9 cellular contexts compared by ENCODE assay signal in genomic region chr10:101781655-101781983, GRCh38. TPM values are rescaled to one million over a fixed set of nuclear protein-coding genes. Genes with fewer than 3 reads are reported as not detected.
A peak's percentile ranks its signal among the peaks of the same experiment; 100 is the strongest.
DNase-seq lines count a peak whose midpoint lies in the region; ATAC-seq, FAIRE-seq and TF ChIP-seq lines count a peak whose summit lies in the region.
"Had no signal": no experiment of that assay in that cellular context is flagged by ENCODE, and none has a peak within 500 bp of the region (broad histone marks: within the 10 kb centered on the region; RNA-seq: fewer than 3 reads in every experiment).

No MANE protein-coding gene starts in this region.

- no peaks in the 10 kb centered on the region for H3K9me3 Mint-ChIP-seq in activated CD8-positive, alpha-beta T cell treated with anti-CD3 and anti-CD28 coated beads for 36 hours
- H3K9me3 Mint-ChIP-seq in mesothelial cell of epicardium = no peaks in the 10 kb centered on the region

- peaks cover 46 to 54% (median 51%) of the 10 kb centered on the region in 10 experiments for H3K4me1 ChIP-seq in BLaER1 treated with 17β-estradiol and CSF1 and Interleukin-3, amounts not matched to agents 10 nM and 100 nM
- peaks cover 19 to 45% of the 10 kb centered on the region in 2 experiments for H3K4me1 ChIP-seq in HCT116 (ENCODE audit: control insufficient read depth in 1 of 2, insufficient read depth in 2 of 2, low read length in 2 of 2)

- peak overlapping the region in 10 of 11 experiments; percentile 75 to 93 (median 88); a peak in 11 of 22 replicates for H3K9ac ChIP-seq in BLaER1 treated with 17β-estradiol and CSF1 and Interleukin-3, amounts not matched to agents 10 nM and 100 nM
- peak overlapping the region; percentile 91 for H3K9ac ChIP-seq in HCT116 (ENCODE audit: low read length)

- peaks cover 47% of the 10 kb centered on the region for H3K79me2 ChIP-seq in HCT116 (ENCODE audit: insufficient read depth, low read length)

- TF ChIP-seq RAD21 in HCT116 (IDR thresholded peaks at IDR 0.05; ENCODE audit: low read depth) = no peak

- H3K9me2 ChIP-seq in HCT116 (ENCODE audit: insufficient read depth) = no peaks in the 10 kb centered on the region

- RAD21 ChIA-PET in HCT116 (lab: Charles Lee; ENCODE audit: low non-redundant PET in 1 of 2, low total read pairs in 2 of 2, uncharacterized antibody in 2 of 2, unreplicated experiment in 2 of 2) = interaction anchor here (0.8 to 2.3 kb wide), 6 partner anchors 179 to 568 kb away, joined by 3 to 21 read pairs (median 8); no protein-coding TSS in a partner anchor

- peak overlapping the region; percentile 94 for H3K4me3 Mint-ChIP-seq in activated CD8-positive, alpha-beta T cell treated with anti-CD3 and anti-CD28 coated beads for 36 hours
- H3K4me3 Mint-ChIP-seq in mesothelial cell of epicardium = peak overlapping the region; percentile 100

- TF ChIP-seq CTCF in HCT116 (IDR thresholded peaks at IDR 0.05 in 2 of 3, conservative IDR thresholded peaks at IDR 0.05 in 1 of 3; ENCODE audit: borderline replicate concordance in 1 of 3, insufficient read depth in 1 of 3, low read depth in 2 of 3, low read length in 2 of 3) (no peak), mesothelial cell of epicardium (IDR thresholded peaks at IDR 0.05; ENCODE audit: unreplicated experiment) (no peak)
- TF ChIP-seq CTCF in activated CD8-positive, alpha-beta T cell treated with anti-CD3 and anti-CD28 coated beads for 36 hours (IDR thresholded peaks at IDR 0.05) = no peak

- DNase-seq in HCT116 (ENCODE audit: low read depth, low spot score) (no peak), mesothelial cell of epicardium (ENCODE audit: low spot score in 2 of 2, unreplicated experiment in 2 of 2) (no peak), OCI-M1 (lab: John Stamatoyannopoulos, UW) (no peak), RCC 7860 (ENCODE audit: low spot score) (no peak)
- DNase-seq in activated CD8-positive, alpha-beta T cell treated with anti-CD3 and anti-CD28 coated beads for 36 hours = no peak

- no peak overlapping the region for H3K27ac ChIP-seq in BLaER1 treated with 17β-estradiol and CSF1 and Interleukin-3, amounts not matched to agents 10 nM and 100 nM
- H3K27ac ChIP-seq in HCT116 (ENCODE audit: low read depth, low read length) = peak overlapping the region; percentile 66

- no peaks in the 10 kb centered on the region; a peak in 1 of 22 replicates for H3K9me3 ChIP-seq in BLaER1 treated with 17β-estradiol and CSF1 and Interleukin-3, amounts not matched to agents 10 nM and 100 nM (replicated peaks in 1 of 11)
- H3K9me3 ChIP-seq in HCT116 (ENCODE audit: control insufficient read depth in 1 of 2, insufficient read depth in 1 of 2, low read depth in 1 of 2, low read length in 2 of 2) = no peaks in the 10 kb centered on the region

- peaks cover 58% of the 10 kb centered on the region for H3K36me3 Mint-ChIP-seq in activated CD8-positive, alpha-beta T cell treated with anti-CD3 and anti-CD28 coated beads for 36 hours (ENCODE audit: low read depth)
- H3K36me3 Mint-ChIP-seq in mesothelial cell of epicardium = peaks cover 17% of the 10 kb centered on the region

- peak overlapping the region in 8 of 10 experiments; percentile 78 to 92 (median 88); a peak in 10 of 20 replicates for H3K4me3 ChIP-seq in BLaER1 treated with 17β-estradiol and CSF1 and Interleukin-3, amounts not matched to agents 10 nM and 100 nM
- peak overlapping the region; percentile 74 to 90 for H3K4me3 ChIP-seq in HCT116 (replicated peaks in 1 of 2; ENCODE audit: low read depth in 1 of 2, low read length in 2 of 2)

- intact Hi-C loops in HCT116 (cut with micrococcal nuclease) = loop anchor here (1.0 to 5.0 kb wide), 7 partner anchors 36 to 620 kb away; partner anchors contain the start of genes DPCD, OGA and POLL
- intact Hi-C loops in activated CD8-positive, alpha-beta T cell treated with anti-CD3 and anti-CD28 coated beads for 36 hours (cut with micrococcal nuclease) = loop anchor here (2.0 to 5.0 kb wide), 2 partner anchors 36 to 179 kb away; partner anchors contain the start of gene OGA

- no peak for FAIRE-seq in RCC 7860 (lab: Jason Lieb, UNC)

- no peak overlapping the region for H2AFZ ChIP-seq in HCT116 (ENCODE audit: low read depth, low read length, poor library complexity, severe bottlenecking)

- H3K36me3 ChIP-seq in BLaER1 treated with 17β-estradiol and CSF1 and Interleukin-3, amounts not matched to agents 10 nM and 100 nM = peaks cover 17 to 43% (median 29%) of the 10 kb centered on the region in 11 experiments
- H3K36me3 ChIP-seq in HCT116 (ENCODE audit: control insufficient read depth in 1 of 2, insufficient read depth in 2 of 2, low read length in 2 of 2) = peaks cover 13 to 34% of the 10 kb centered on the region in 2 experiments; a peak in 3 of 4 replicates

- peak overlapping the region; percentile 89 to 99 (median 97) for H3K4me2 ChIP-seq in BLaER1 treated with 17β-estradiol and CSF1 and Interleukin-3, amounts not matched to agents 10 nM and 100 nM
- peak overlapping the region; percentile 94 for H3K4me2 ChIP-seq in HCT116 (ENCODE audit: low read length)

- no peak for ATAC-seq in HCT116
- ATAC-seq in activated CD8-positive, alpha-beta T cell treated with anti-CD3 and anti-CD28 coated beads for 36 hours = no peak
- ATAC-seq in GM18868 (IDR thresholded peaks at IDR 0.05; ENCODE audit: unreplicated experiment) = no peak
- no peak for ATAC-seq in HG03521 (IDR thresholded peaks at IDR 0.05; ENCODE audit: unreplicated experiment)

- peaks cover 19 to 56% (median 45%) of the 10 kb centered on the region in 11 experiments; a peak in 20 of 22 replicates for H4K20me1 ChIP-seq in BLaER1 treated with 17β-estradiol and CSF1 and Interleukin-3, amounts not matched to agents 10 nM and 100 nM
- H4K20me1 ChIP-seq in HCT116 (ENCODE audit: insufficient read depth) = peaks cover 3% of the 10 kb centered on the region; the same call in 1 of the 2 replicates

- H3K27ac Mint-ChIP-seq in activated CD8-positive, alpha-beta T cell treated with anti-CD3 and anti-CD28 coated beads for 36 hours = peak overlapping the region; percentile 95
- H3K27ac Mint-ChIP-seq in mesothelial cell of epicardium = no peak overlapping the region

- POLR2A ChIA-PET in HCT116 (lab: Charles Lee) = interaction anchor here (1.6 kb wide), 1 partner anchor 179 kb away, joined by 10 read pairs; no protein-coding TSS in a partner anchor
- POLR2A ChIA-PET in activated CD8-positive, alpha-beta T cell treated with anti-CD3 and anti-CD28 coated beads for 36 hours (lab: Charles Lee) = interaction anchor here (0.7 to 5.0 kb wide), 3 partner anchors 12 to 35 kb away, joined by 3 to 53 read pairs (median 34); partner anchors contain the start of gene OGA

- CTCF ChIA-PET in HCT116 (lab: Charles Lee) = interaction anchor here (0.5 to 5.8 kb wide), 44 partner anchors 8 to 726 kb away, joined by 3 to 220 read pairs (median 4); partner anchors contain the start of genes DPCD, FBXL15, FBXW4 and OGA
- CTCF ChIA-PET in activated CD8-positive, alpha-beta T cell treated with anti-CD3 and anti-CD28 coated beads for 36 hours (lab: Charles Lee) = interaction anchor here (0.6 to 7.4 kb wide), 58 partner anchors 8 to 860 kb away, joined by 3 to 180 read pairs (median 4); partner anchors contain the start of genes DPCD, KCNIP2, OGA and POLL

- TF ChIP-seq POLR2A in HCT116 (IDR thresholded peaks at IDR 0.05; ENCODE audit: borderline replicate concordance, extremely low read depth, insufficient read depth, insufficient read length) = no peak

- no TSS peak for BruUV-seq in HCT116 (replicated peaks; lab: Mats Ljungman, UMichigan)

- H3K4me1 Mint-ChIP-seq in activated CD8-positive, alpha-beta T cell treated with anti-CD3 and anti-CD28 coated beads for 36 hours (ENCODE audit: low read depth) = peaks cover 42% of the 10 kb centered on the region
- H3K4me1 Mint-ChIP-seq in mesothelial cell of epicardium = peaks cover 42% of the 10 kb centered on the region

- H3K27me3 Mint-ChIP-seq in activated CD8-positive, alpha-beta T cell treated with anti-CD3 and anti-CD28 coated beads for 36 hours = peaks cover 19% of the 10 kb centered on the region
- H3K27me3 Mint-ChIP-seq in mesothelial cell of epicardium (ENCODE audit: low read depth) = peaks cover 43% of the 10 kb centered on the region

- peaks cover 38 to 43% (median 40%) of the 10 kb centered on the region in 11 experiments for H3K27me3 ChIP-seq in BLaER1 treated with 17β-estradiol and CSF1 and Interleukin-3, amounts not matched to agents 10 nM and 100 nM
- H3K27me3 ChIP-seq in HCT116 (ENCODE audit: insufficient read depth, low read length) = no peaks in the 10 kb centered on the region

TF ChIP-seq in HCT116, 20 proteins besides CTCF, POLR2A, EP300 and RAD21:
- no peak for TF ChIP-seq SIN3A (IDR thresholded peaks at IDR 0.05; ENCODE audit: low read depth)

RNA-seq across cellular contexts. Expression of gene NPM3, which starts 1.6 kb away (rescaled TPM):
- total RNA-seq in HCT116 (2021; ENCODE audit: unreplicated experiment) = 267 TPM
- 244 and 258 TPM in 2 replicates for polyA plus RNA-seq in HCT116 (2012)
- 100 to 1,000 TPM; 235 to 264 TPM for total RNA-seq in activated CD8-positive, alpha-beta T cell treated with anti-CD3 and anti-CD28 coated beads for 36 hours
- total RNA-seq in mesothelial cell of epicardium = 42.4 to 45.6 TPM (median 45.2 TPM) in 3 replicates

RNA-seq across cellular contexts. Expression of gene FGF8, which starts 5.7 kb away (rescaled TPM):
- total RNA-seq in HCT116 (2021; ENCODE audit: unreplicated experiment) (2.7 TPM), mesothelial cell of epicardium (not detected in 3 replicates)
- 1.6 and 1.9 TPM in 2 replicates for polyA plus RNA-seq in HCT116 (2012)
- under 1 TPM in 1 of 2 experiments, not detected in 1; 0.38 TPM for total RNA-seq in activated CD8-positive, alpha-beta T cell treated with anti-CD3 and anti-CD28 coated beads for 36 hours
- total RNA-seq: occipital lobe had no signal

RNA-seq across cellular contexts. Expression of gene OGA, which starts 36.6 kb away (rescaled TPM):
- total RNA-seq in HCT116 (2021; ENCODE audit: unreplicated experiment) (127 TPM), mesothelial cell of epicardium (162 to 168 TPM (median 165 TPM) in 3 replicates)
- 62.7 and 71.3 TPM in 2 replicates for polyA plus RNA-seq in HCT116 (2012)
- 100 to 1,000 TPM; 125 to 130 TPM for total RNA-seq in activated CD8-positive, alpha-beta T cell treated with anti-CD3 and anti-CD28 coated beads for 36 hours
